In the genomic region with DNA sequence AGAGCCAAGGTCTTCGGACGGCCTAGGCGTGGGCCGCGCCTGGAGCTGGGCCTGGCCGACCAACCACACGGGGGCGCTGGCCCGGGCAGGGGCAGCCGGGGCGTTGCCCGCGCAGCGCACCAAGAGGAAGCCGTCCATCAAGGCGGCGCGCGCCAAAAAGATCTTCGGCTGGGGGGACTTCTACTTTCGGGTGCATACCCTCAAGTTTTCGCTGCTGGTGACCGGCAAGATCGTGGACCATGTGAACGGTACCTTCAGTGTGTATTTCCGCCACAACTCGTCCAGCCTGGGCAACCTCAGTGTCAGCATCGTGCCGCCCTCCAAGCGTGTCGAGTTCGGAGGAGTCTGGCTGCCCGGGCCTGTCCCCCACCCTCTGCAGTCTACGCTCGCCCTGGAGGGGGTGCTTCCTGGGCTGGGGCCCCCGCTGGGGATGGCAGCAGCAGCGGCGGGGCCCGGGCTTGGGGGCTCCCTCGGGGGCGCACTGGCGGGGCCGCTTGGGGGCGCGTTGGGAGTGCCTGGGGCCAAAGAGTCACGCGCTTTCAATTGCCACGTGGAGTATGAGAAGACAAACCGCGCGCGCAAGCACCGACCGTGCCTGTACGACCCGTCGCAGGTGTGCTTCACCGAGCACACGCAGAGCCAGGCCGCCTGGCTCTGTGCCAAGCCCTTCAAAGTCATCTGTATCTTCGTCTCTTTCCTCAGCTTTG, we compare ENCODE assay signal across 8 cellular contexts. TPM values are rescaled to one million over a fixed set of nuclear protein-coding genes. Genes with fewer than 3 reads are reported as not detected.
DNase-seq lines count a peak whose midpoint lies in the region; ATAC-seq, FAIRE-seq and TF ChIP-seq lines count a peak whose summit lies in the region.

No MANE protein-coding gene starts in this region.

- CTCF ChIA-PET in CD8-positive, alpha-beta memory T cell (lab: Charles Lee): interaction anchor here (0.8 to 13.7 kb wide), 5 partner anchors 8 to 97 kb away, joined by 3 to 274 read pairs (median 23); a partner anchor contains a TSS
- CTCF ChIA-PET in activated CD8-positive, alpha-beta memory T cell treated with anti-CD3 and anti-CD28 coated beads, Interleukin-2, amount 10 ng/mL, durations not matched to agents 7 days and 5 days (lab: Charles Lee): interaction anchor here (0.5 to 13.2 kb wide), 7 partner anchors 8 to 464 kb away, joined by 3 to 540 read pairs (median 4); a partner anchor contains a TSS

- no peak overlapping the region for H2AFZ ChIP-seq in Loucy (ENCODE audit: low read length)

- DNase-seq in CD8-positive, alpha-beta memory T cell: peak; percentile 44 to 69 (median 44)
- DNase-seq in activated CD8-positive, alpha-beta memory T cell treated with anti-CD3 and anti-CD28 coated beads, Interleukin-2, amount 10 ng/mL, durations not matched to agents 7 days and 5 days: peak; percentile 69
- no peak for DNase-seq in fibroblast of villous mesenchyme (ENCODE audit: low read depth)
- DNase-seq in small intestine: peak; percentile 49
- DNase-seq in Ammon's horn (ENCODE audit: low spot score): no peak

- H3K36me3 Mint-ChIP-seq in CD8-positive, alpha-beta memory T cell: peaks cover 0 to 3% (median 0%) of the 10 kb centered on the region in 3 donors
- H3K36me3 Mint-ChIP-seq in activated CD8-positive, alpha-beta memory T cell treated with anti-CD3 and anti-CD28 coated beads, Interleukin-2, amount 10 ng/mL, durations not matched to agents 7 days and 5 days: peaks cover 2% of the 10 kb centered on the region

- no peak overlapping the region for H3K27ac ChIP-seq in CD8-positive, alpha-beta memory T cell (ENCODE audit: low read depth, low read length)
- no peak overlapping the region for H3K27ac ChIP-seq in small intestine (ENCODE audit: low read depth in 1 of 2, low read length in 1 of 2)

- peaks cover 50% of the 10 kb centered on the region for H3K4me1 ChIP-seq in CD8-positive, alpha-beta memory T cell (ENCODE audit: insufficient read depth, low read length)
- H3K4me1 ChIP-seq in Loucy (ENCODE audit: insufficient read depth, low read length, poor library complexity, severe bottlenecking) (peaks cover 28% of the 10 kb centered on the region), small intestine (ENCODE audit: control insufficient read depth in 2 of 2, insufficient read depth in 1 of 2, low read depth in 1 of 2, low read length in 1 of 2) (no peaks in the 10 kb centered on the region)

- POLR2A ChIA-PET in CD8-positive, alpha-beta memory T cell (lab: Charles Lee): interaction anchor here (0.5 to 1.6 kb wide), 3 partner anchors 11 to 760 kb away, joined by 3 to 5 read pairs (median 4); no protein-coding TSS in a partner anchor

- H3F3A ChIP-seq in Loucy (ENCODE audit: low read depth): no peaks in the 10 kb centered on the region

- peaks cover 6% of the 10 kb centered on the region for H3K79me2 ChIP-seq in Loucy (ENCODE audit: insufficient read depth, low read length)

- FAIRE-seq in small intestine (lab: Jason Lieb, UNC): no peak

- no peak overlapping the region for H3K4me3 ChIP-seq in CD8-positive, alpha-beta memory T cell (ENCODE audit: low read length)
- H3K4me3 ChIP-seq in Loucy (ENCODE audit: low read length, poor library complexity, severe bottlenecking): no peak overlapping the region
- H3K4me3 ChIP-seq in fibroblast of villous mesenchyme (ENCODE audit: low read depth, low read length): no peak overlapping the region
- H3K4me3 ChIP-seq in small intestine (ENCODE audit: low read depth in 1 of 2, low read length in 2 of 2): peak overlapping the region in 1 of 2 donors; percentile 4

- no peaks in the 10 kb centered on the region for H3K36me3 ChIP-seq in CD8-positive, alpha-beta memory T cell (ENCODE audit: insufficient read depth, low read length)
- H3K36me3 ChIP-seq in Loucy (ENCODE audit: insufficient read depth, low read length) (no peaks in the 10 kb centered on the region), small intestine (ENCODE audit: control insufficient read depth in 2 of 2, insufficient read depth in 2 of 2, low read length in 2 of 2) (no peaks in the 10 kb centered on the region)

- H3K9me3 ChIP-seq in CD8-positive, alpha-beta memory T cell (ENCODE audit: low read length): no peaks in the 10 kb centered on the region
- H3K9me3 ChIP-seq in Loucy (ENCODE audit: insufficient read depth, low read depth, low read length) (no peaks in the 10 kb centered on the region), small intestine (ENCODE audit: control insufficient read depth, low read depth) (no peaks in the 10 kb centered on the region)

- peaks cover 65% of the 10 kb centered on the region for H3K27me3 ChIP-seq in CD8-positive, alpha-beta memory T cell (ENCODE audit: insufficient read depth, low read length, poor library complexity, severe bottlenecking)
- H3K27me3 ChIP-seq in Loucy (ENCODE audit: insufficient read depth, low read length, poor library complexity, severe bottlenecking) (no peaks in the 10 kb centered on the region), small intestine (ENCODE audit: control insufficient read depth in 2 of 2, insufficient read depth in 2 of 2, low read length in 2 of 2) (peaks cover 4 to 49% of the 10 kb centered on the region in 2 donors)

- peak overlapping the region; percentile 32 to 87 (median 47) for H3K4me3 Mint-ChIP-seq in CD8-positive, alpha-beta memory T cell
- H3K4me3 Mint-ChIP-seq in activated CD8-positive, alpha-beta memory T cell treated with anti-CD3 and anti-CD28 coated beads, Interleukin-2, amount 10 ng/mL, durations not matched to agents 7 days and 5 days: peak overlapping the region; percentile 62

- peaks cover under 1% of the 10 kb centered on the region for H4K20me1 ChIP-seq in Loucy (ENCODE audit: insufficient read depth, low read length, poor library complexity, severe bottlenecking)

- peaks cover 46 to 75% (median 61%) of the 10 kb centered on the region in 3 donors for H3K4me1 Mint-ChIP-seq in CD8-positive, alpha-beta memory T cell
- H3K4me1 Mint-ChIP-seq in activated CD8-positive, alpha-beta memory T cell treated with anti-CD3 and anti-CD28 coated beads, Interleukin-2, amount 10 ng/mL, durations not matched to agents 7 days and 5 days: peaks cover 66% of the 10 kb centered on the region

- peak; percentile 18; the same call in 1 of the 2 replicates for TF ChIP-seq CTCF in Loucy (conservative IDR thresholded peaks at IDR 0.05; ENCODE audit: low read length)
- peak; percentile 34 for TF ChIP-seq CTCF in fibroblast of villous mesenchyme (IDR thresholded peaks at IDR 0.05; ENCODE audit: insufficient read depth, low read depth, low read length)

- H3K9me3 Mint-ChIP-seq in CD8-positive, alpha-beta memory T cell: peaks cover 0 to 1% (median 0%) of the 10 kb centered on the region in 5 donors
- H3K9me3 Mint-ChIP-seq in activated CD8-positive, alpha-beta memory T cell treated with anti-CD3 and anti-CD28 coated beads, Interleukin-2, amount 10 ng/mL, durations not matched to agents 7 days and 5 days (ENCODE audit: low read depth): no peaks in the 10 kb centered on the region

- no peak overlapping the region for H3K4me2 ChIP-seq in Loucy (ENCODE audit: low read depth, low read length, poor library complexity, severe bottlenecking)

- WGBS in small intestine, 3 donors: 5 to 7% (median 6%) methylated on average over 54 to 61 of the region's 61 CpGs

- ATAC-seq in activated CD8-positive, alpha-beta memory T cell treated with anti-CD3 and anti-CD28 coated beads, Interleukin-2, amount 10 ng/mL, durations not matched to agents 7 days and 5 days: peak; percentile 54
- ATAC-seq in HG02798 (IDR thresholded peaks at IDR 0.05; ENCODE audit: poor library complexity, unreplicated experiment): no peak
- ATAC-seq in GM21360 (IDR thresholded peaks at IDR 0.05; ENCODE audit: unreplicated experiment): no peak

- peaks cover 49 to 72% of the 10 kb centered on the region in 2 donors for H3K27me3 Mint-ChIP-seq in CD8-positive, alpha-beta memory T cell
- H3K27me3 Mint-ChIP-seq in activated CD8-positive, alpha-beta memory T cell treated with anti-CD3 and anti-CD28 coated beads, Interleukin-2, amount 10 ng/mL, durations not matched to agents 7 days and 5 days: peaks cover 64% of the 10 kb centered on the region

- no peak overlapping the region for H3K9ac ChIP-seq in Loucy (ENCODE audit: low read depth, low read length, poor library complexity, severe bottlenecking)

- H3K27ac Mint-ChIP-seq in CD8-positive, alpha-beta memory T cell: peak overlapping the region in 4 of 8 donors; percentile 4 to 95 (median 55)
- H3K27ac Mint-ChIP-seq in activated CD8-positive, alpha-beta memory T cell treated with anti-CD3 and anti-CD28 coated beads, Interleukin-2, amount 10 ng/mL, durations not matched to agents 7 days and 5 days: peak overlapping the region; percentile 71

- H3K9me2 ChIP-seq in Loucy (replicated peaks; ENCODE audit: low read depth, low read length): no peaks in the 10 kb centered on the region

RNA-seq across cellular contexts. Expression of a gene that starts 4.4 kb away (rescaled TPM):
- 100 to 1,000 TPM; 349 to 352 TPM for total RNA-seq in CD8-positive, alpha-beta memory T cell
- polyA plus RNA-seq in CD8-positive, alpha-beta memory T cell: 34.7 TPM
- total RNA-seq in activated CD8-positive, alpha-beta memory T cell treated with anti-CD3 and anti-CD28 coated beads, Interleukin-2, amount 10 ng/mL, durations not matched to agents 7 days and 5 days: 100 to 1,000 TPM; 194 to 357 TPM
- 199 and 316 TPM in 2 replicates for total RNA-seq in fibroblast of villous mesenchyme
- 100 to 1,000 TPM in 1 of 3 donors, 10 to 100 TPM in 2; 22.8 to 150 (median 35.1) TPM for polyA plus RNA-seq in small intestine

RNA-seq across cellular contexts. Expression of a gene that starts 8.5 kb away (rescaled TPM):
- total RNA-seq in CD8-positive, alpha-beta memory T cell: under 1 TPM; 0.22 to 0.47 TPM
- not detected for polyA plus RNA-seq in CD8-positive, alpha-beta memory T cell
- under 1 TPM; 0.58 to 0.68 TPM for total RNA-seq in activated CD8-positive, alpha-beta memory T cell treated with anti-CD3 and anti-CD28 coated beads, Interleukin-2, amount 10 ng/mL, durations not matched to agents 7 days and 5 days
- total RNA-seq in fibroblast of villous mesenchyme: 1.3 and 1.6 TPM in 2 replicates
- under 1 TPM in 1 of 3 donors, not detected in 2; 0.10 TPM for polyA plus RNA-seq in small intestine

RNA-seq across cellular contexts. Expression of a gene that starts 25.9 kb away (rescaled TPM):
- 1 to 10 TPM in 1 of 2 experiments, under 1 TPM in 1; 0.96 to 1.4 TPM for total RNA-seq in CD8-positive, alpha-beta memory T cell
- not detected for polyA plus RNA-seq in CD8-positive, alpha-beta memory T cell
- total RNA-seq in activated CD8-positive, alpha-beta memory T cell treated with anti-CD3 and anti-CD28 coated beads, Interleukin-2, amount 10 ng/mL, durations not matched to agents 7 days and 5 days: 10 to 100 TPM in 1 of 2 experiments, 1 to 10 TPM in 1; 5.4 to 10.0 TPM
- 0.32 and 1.3 TPM in 2 replicates for total RNA-seq in fibroblast of villous mesenchyme
- polyA plus RNA-seq in small intestine: 1 to 10 TPM; 1.1 to 3.5 (median 3.2) TPM

Comparison
In these comparisons a context has a peak if more than half of its experiments do, and no peak if none do; other contexts are left out.
1. DNase-seq: peak in CD8-positive, alpha-beta memory T cell (5 of 5), activated CD8-positive, alpha-beta memory T cell treated with anti-CD3 and anti-CD28 coated beads, Interleukin-2, amount 10 ng/mL, durations not matched to agents 7 days and 5 days (single experiment) and small intestine (single experiment); none in fibroblast of villous mesenchyme (single experiment) and Ammon's horn (single experiment).